In genomic region chr16:88705076-88705684, GRCh38 we compare ENCODE assay signal across 7 cellular contexts. TPM values are rescaled to one million over a fixed set of nuclear protein-coding genes. Genes with fewer than 3 reads are reported as not detected.
DNase-seq lines count a peak whose midpoint lies in the region; ATAC-seq and TF ChIP-seq lines count a peak whose summit lies in the region.
"Had no signal": no experiment of that assay in that cellular context is flagged by ENCODE, and none has a peak within 500 bp of the region (broad histone marks: within the 10 kb centered on the region; RNA-seq: fewer than 3 reads in every experiment).

No MANE protein-coding gene starts in this region.

- intact Hi-C loops in Caco-2 (cut with micrococcal nuclease; ENCODE audit: unreplicated experiment) = loop anchor here (5.0 kb wide), 1 partner anchor 43 kb away; the partner anchor contains the start of gene MVD

- CTCF ChIA-PET in Caco-2 (lab: Charles Lee) = interaction anchor here (0.7 to 1.1 kb wide), 5 partner anchors 10 to 153 kb away, joined by 3 to 6 read pairs (median 3); no protein-coding TSS in a partner anchor

- H3K27ac ChIP-seq in subcutaneous abdominal adipose tissue (ENCODE audit: low read depth, low read length) = peak overlapping the region; percentile 21

- H3K4me1 ChIP-seq in Caco-2 = peaks cover 9% of the 10 kb centered on the region; the same call in 1 of the 2 replicates
- peaks cover 14 to 69% (median 63%) of the 10 kb centered on the region in 5 donors for H3K4me1 ChIP-seq in subcutaneous abdominal adipose tissue (ENCODE audit: control insufficient read depth in 5 of 5, insufficient read depth in 5 of 5, low read length in 5 of 5)

- H3K4me3 ChIP-seq in Caco-2 (ENCODE audit: low read depth, low read length) = peak overlapping the region; percentile 94
- peak overlapping the region; percentile 72 for H3K4me3 ChIP-seq in fibroblast of the aortic adventitia (ENCODE audit: low read depth, low read length)
- peak overlapping the region; percentile 74 to 98 (median 93) for H3K4me3 ChIP-seq in subcutaneous abdominal adipose tissue (ENCODE audit: low read depth in 1 of 5, low read length in 5 of 5)

- H3K27ac Mint-ChIP-seq in Caco-2 (ENCODE audit: unreplicated experiment) = peak overlapping the region; percentile 41

- no peak for DNase-seq in Caco-2
- DNase-seq in SIG-M5 (lab: John Stamatoyannopoulos, UW) = peak; percentile 18
- peak; percentile 55 for DNase-seq in fibroblast of the aortic adventitia (ENCODE audit: low read depth)

- peaks cover 24% of the 10 kb centered on the region for H3K36me3 Mint-ChIP-seq in Caco-2 (ENCODE audit: insufficient read depth, unreplicated experiment)

- POLR2A ChIA-PET in Caco-2 (lab: Charles Lee) = no interaction called here

- H3K4me3 Mint-ChIP-seq in Caco-2 (ENCODE audit: unreplicated experiment) = peak overlapping the region; percentile 82

- peaks cover 7% of the 10 kb centered on the region for H3K4me1 Mint-ChIP-seq in Caco-2 (ENCODE audit: low read depth, unreplicated experiment)

- no peaks in the 10 kb centered on the region for H3K9me3 Mint-ChIP-seq in Caco-2 (ENCODE audit: unreplicated experiment)

- H3K9ac ChIP-seq in subcutaneous abdominal adipose tissue (ENCODE audit: low read length in 5 of 5) = peak overlapping the region; percentile 73 to 93 (median 83)

- H3K9me3 ChIP-seq in Caco-2 (no peaks in the 10 kb centered on the region), subcutaneous abdominal adipose tissue (ENCODE audit: control insufficient read depth in 5 of 5, low read length in 5 of 5) (no peaks in the 10 kb centered on the region)

- no peaks in the 10 kb centered on the region for H3K27me3 Mint-ChIP-seq in Caco-2 (ENCODE audit: insufficient read depth, unreplicated experiment)

- TF ChIP-seq CTCF in Caco-2 (IDR thresholded peaks at IDR 0.05; ENCODE audit: insufficient read depth in 1 of 2, low read depth in 1 of 2, low read length in 1 of 2, severe bottlenecking in 1 of 2, unreplicated experiment in 1 of 2) = no peak
- no peak for TF ChIP-seq CTCF in fibroblast of the aortic adventitia (IDR thresholded peaks at IDR 0.05; ENCODE audit: insufficient read depth, low read length)

- ATAC-seq in HG02870 (IDR thresholded peaks at IDR 0.05; ENCODE audit: unreplicated experiment) (no peak), HG03039 (IDR thresholded peaks at IDR 0.05; ENCODE audit: unreplicated experiment) (no peak)

- H3K36me3 ChIP-seq in Caco-2 (ENCODE audit: control insufficient read depth, insufficient read depth, low read length) = no peaks in the 10 kb centered on the region; the same call in 1 of the 2 replicates
- H3K36me3 ChIP-seq in subcutaneous abdominal adipose tissue (ENCODE audit: control insufficient read depth in 5 of 5, insufficient read depth in 5 of 5, low read length in 5 of 5) = peaks cover 0 to 10% (median 5%) of the 10 kb centered on the region in 5 donors

- TSS peak; percentile 58 for BruUV-seq in Caco-2 (replicated peaks; lab: Mats Ljungman, UMichigan)

- H3K27me3 ChIP-seq in Caco-2 (replicated peaks; ENCODE audit: control insufficient read depth, insufficient read depth, low read length) (no peaks in the 10 kb centered on the region), subcutaneous abdominal adipose tissue (ENCODE audit: control insufficient read depth in 5 of 5, insufficient read depth in 4 of 5, low read length in 5 of 5) (no peaks in the 10 kb centered on the region)

RNA-seq across cellular contexts. Expression of gene RNF166, which starts 1.0 kb away (rescaled TPM):
- total RNA-seq in Caco-2 (2022) (37.3 and 40.4 TPM in 2 replicates), fibroblast of the aortic adventitia (ENCODE audit: low replicate concordance) (10.2 and 14.1 TPM in 2 replicates)

RNA-seq across cellular contexts. Expression of gene CTU2, which starts 1.1 kb away (rescaled TPM):
- total RNA-seq in Caco-2 (2022) (44.3 and 54.9 TPM in 2 replicates), fibroblast of the aortic adventitia (ENCODE audit: low replicate concordance) (4.3 and 15.2 TPM in 2 replicates)

RNA-seq across cellular contexts. Expression of gene SNAI3, which starts 18.9 kb away (rescaled TPM):
- total RNA-seq in Caco-2 (2022) (3.5 TPM in 2 replicates), fibroblast of the aortic adventitia (ENCODE audit: low replicate concordance) (not detected in 2 replicates)
- total RNA-seq: RPMI7951 had no signal

RNA-seq across cellular contexts. Expression of gene MVD, which starts 42.3 kb away (rescaled TPM):
- total RNA-seq in Caco-2 (2022) (127 and 141 TPM in 2 replicates), fibroblast of the aortic adventitia (ENCODE audit: low replicate concordance) (24.4 and 97.4 TPM in 2 replicates)

RNA-seq across cellular contexts. Expression of gene CYBA, which starts 54.3 kb away (rescaled TPM):
- total RNA-seq in Caco-2 (2022) = 351 and 377 TPM in 2 replicates
- total RNA-seq in fibroblast of the aortic adventitia (ENCODE audit: low replicate concordance) = 41.5 and 98.0 TPM in 2 replicates

Comparison
In these comparisons a context has a peak if more than half of its experiments do, and no peak if none do; other contexts are left out.
1. DNase-seq: peak in SIG-M5 (single experiment) and fibroblast of the aortic adventitia (single experiment); none in Caco-2 (0 of 2).
2. Peak in every context shown above with its lines, with median percentiles within 50 percentile points of each other: H3K4me3 ChIP-seq.